8 cellular contexts compared by ENCODE assay signal in genomic region chr1:3623441-3624150, GRCh38. TPM values are rescaled to one million over a fixed set of nuclear protein-coding genes. Genes with fewer than 3 reads are reported as not detected.
DNase-seq lines count a peak whose midpoint lies in the region; ATAC-seq and TF ChIP-seq lines count a peak whose summit lies in the region.

No MANE protein-coding gene starts in this region.

- peak overlapping the region; percentile 86 for H3K9ac ChIP-seq in GM23248

- peaks cover 25% of the 10 kb centered on the region for H3K79me2 ChIP-seq in GM23248 (ENCODE audit: insufficient read depth)

- CTCF ChIA-PET in WTC11 (lab: Charles Lee) = interaction anchor here (0.5 to 4.2 kb wide), 14 partner anchors 9 to 170 kb away, joined by 3 to 37 read pairs (median 4); no protein-coding TSS in a partner anchor

- H3K36me3 ChIP-seq in GM23248 (ENCODE audit: low read depth) (0 out of 2 replicates have a peak, but pooled peaks cover 4% of the 10 kb centered on the region), gastrocnemius medialis (peaks cover 0 to 16% of the 10 kb centered on the region in 2 donors)

- H3K9me3 ChIP-seq in GM23248 (ENCODE audit: low read depth) = no peaks in the 10 kb centered on the region
- no peaks in the 10 kb centered on the region for H3K9me3 ChIP-seq in right cardiac atrium (ENCODE audit: control insufficient read depth, low read length)
- H3K9me3 ChIP-seq in gastrocnemius medialis = no peaks in the 10 kb centered on the region

- H3K4me1 ChIP-seq in GM23248 (ENCODE audit: insufficient read depth) (peaks cover 14% of the 10 kb centered on the region; the same call in 1 of the 2 replicates), right cardiac atrium (ENCODE audit: control insufficient read depth, insufficient read depth, low read length) (peaks cover 5% of the 10 kb centered on the region), gastrocnemius medialis (peaks cover 21 to 23% of the 10 kb centered on the region in 2 donors)

- H3K4me2 ChIP-seq in GM23248 (ENCODE audit: unreplicated experiment) = peak overlapping the region; percentile 81

- peaks cover 18% of the 10 kb centered on the region for H3K4me1 Mint-ChIP-seq in WTC11

- intact Hi-C loops in right cardiac atrium (cut with DNase I) = no loop called here
- intact Hi-C loops in gastrocnemius medialis (cut with DNase I; ENCODE audit: low total_unique reads) = loop anchor here (1.0 to 10.0 kb wide), 3 partner anchors 27 to 281 kb away; partner anchors contain the start of genes ARHGEF16, C1orf174 and WRAP73

- no peaks in the 10 kb centered on the region for H4K20me1 ChIP-seq in GM23248 (ENCODE audit: insufficient read depth)

- no peak for TF ChIP-seq POLR2A in gastrocnemius medialis (IDR thresholded peaks at IDR 0.05)

- no peak for ATAC-seq in WTC11
- ATAC-seq in right cardiac atrium = no peak
- ATAC-seq in gastrocnemius medialis = no peak

- DNase-seq in GM23248 (peak; percentile 41), WTC11 (ENCODE audit: low spot score) (no peak), right cardiac atrium (peak in 2 of 3 donors; percentile 45 to 55), gastrocnemius medialis (no peak), foreskin melanocyte (no peak), NCI-H2081 treated with DMSO at 0.1 percent for 48 hours (lab: John Stamatoyannopoulos, UW) (no peak)
- no peak for DNase-seq in stimulated activated CD4-positive, alpha-beta T cell treated with anti-CD3 and anti-CD28 coated beads, Interleukin-12 subunit alpha, Interleukin-12 subunit beta, amount 100 ng/mL, for 4 hours
- no peak for DNase-seq in activated CD4-positive, CD25-positive, alpha-beta regulatory T cell (lab: John Stamatoyannopoulos, UW)

- POLR2A ChIA-PET in WTC11 (lab: Charles Lee) = no interaction called here

- WGBS in GM23248 (ENCODE audit: low coverage in 1 of 2, low lambda C conversion rate in 2 of 2, missing lambda C conversion rate in 2 of 2), 2 experiments = 18 to 21% methylated on average over 21 of the region's 21 CpGs
- WGBS in right cardiac atrium = 30% methylated on average over 21 of the region's 21 CpGs

- in situ Hi-C loops in GM23248 (cut with MboI) (loop anchor here (10.0 kb wide), 1 partner anchor 139 kb away; no protein-coding TSS in a partner anchor), gastrocnemius medialis (cut with MboI; ENCODE audit: low sequenced_read_pairs in 4 of 4) (loop anchor here (5.0 to 10.0 kb wide), 2 partner anchors 136 to 139 kb away; no protein-coding TSS in a partner anchor)

- H3K4me3 Mint-ChIP-seq in WTC11 = peak overlapping the region; percentile 90

- peak overlapping the region; percentile 97 for H3K4me3 ChIP-seq in GM23248
- peak overlapping the region; percentile 72 for H3K4me3 ChIP-seq in right cardiac atrium (ENCODE audit: low read length)
- peak overlapping the region; percentile 91 to 100 (median 96) for H3K4me3 ChIP-seq in gastrocnemius medialis

- no peaks in the 10 kb centered on the region for H3F3A ChIP-seq in GM23248 (ENCODE audit: insufficient read depth)

- peaks cover 6% of the 10 kb centered on the region for H3K27me3 Mint-ChIP-seq in WTC11 (ENCODE audit: low read depth)

- H3K27ac ChIP-seq in GM23248 = peak overlapping the region; percentile 65
- no peak overlapping the region for H3K27ac ChIP-seq in right cardiac atrium (ENCODE audit: low read length)
- H3K27ac ChIP-seq in gastrocnemius medialis = peak overlapping the region; percentile 40 to 91 (median 83)

- no peaks in the 10 kb centered on the region for H3K9me2 ChIP-seq in GM23248 (ENCODE audit: insufficient read depth)

- no peak for TF ChIP-seq CTCF in WTC11 (IDR thresholded peaks at IDR 0.05)
- TF ChIP-seq CTCF in gastrocnemius medialis (IDR thresholded peaks at IDR 0.05 in 4 of 5, conservative IDR thresholded peaks at IDR 0.05 in 1 of 5) = no peak

- H2AFZ ChIP-seq in GM23248 = peak overlapping the region; percentile 98

- peaks cover 10% of the 10 kb centered on the region for H3K36me3 Mint-ChIP-seq in WTC11

- H3K27me3 ChIP-seq in GM23248 (replicated peaks; ENCODE audit: insufficient read depth) (no peaks in the 10 kb centered on the region), right cardiac atrium (ENCODE audit: control insufficient read depth, insufficient read depth) (no peaks in the 10 kb centered on the region), gastrocnemius medialis (no peaks in the 10 kb centered on the region)

- H3K9me3 Mint-ChIP-seq in WTC11 = no peaks in the 10 kb centered on the region

- peak overlapping the region; percentile 28; the same call in 1 of the 2 replicates for H3K27ac Mint-ChIP-seq in WTC11

TF ChIP-seq in WTC11, 78 proteins besides CTCF, POLR2A, EP300 and RAD21 (continues in another document):
- TF ChIP-seq HMGA2 (CRISPR knock-in tag; IDR thresholded peaks at IDR 0.05) (no peak), SMAD4 (CRISPR knock-in tag; IDR thresholded peaks at IDR 0.05) (no peak), ELF4 (CRISPR knock-in tag; IDR thresholded peaks at IDR 0.05; ENCODE audit: low read depth) (no peak), ZNF671 (CRISPR knock-in tag; IDR thresholded peaks at IDR 0.05) (no peak), ATF2 (CRISPR knock-in tag; IDR thresholded peaks at IDR 0.05; ENCODE audit: borderline replicate concordance, low read depth) (no peak), ZNF281 (CRISPR knock-in tag; IDR thresholded peaks at IDR 0.05) (no peak), CREB1 (CRISPR knock-in tag; IDR thresholded peaks at IDR 0.05) (no peak), IRF1 (CRISPR knock-in tag; IDR thresholded peaks at IDR 0.05) (no peak), IRF2 (CRISPR knock-in tag; IDR thresholded peaks at IDR 0.05; ENCODE audit: borderline replicate concordance, low read depth) (no peak)

RNA-seq across cellular contexts. Expression of gene TPRG1L, which starts 1.2 kb away (rescaled TPM):
- total RNA-seq in GM23248 (2014; rRNA removed; shearing (Covaris generic)) = 27.6 and 30.9 TPM in 2 replicates
- polyA plus RNA-seq in GM23248 (2016; fragmentation: Nextera tagmentation; extraction: Ambion mirVana) = 30.7 and 30.9 TPM in 2 replicates
- 20.9 to 22.3 TPM (median 20.9 TPM) in 3 replicates for total RNA-seq in WTC11 (2021)
- 10 to 100 TPM; 46.3 to 51.4 (median 46.6) TPM for total RNA-seq in right cardiac atrium
- polyA plus RNA-seq in right cardiac atrium = 35.8 TPM
- total RNA-seq in gastrocnemius medialis = 10 to 100 TPM; 25.3 to 38.7 (median 30.0) TPM

RNA-seq across cellular contexts. Expression of gene MEGF6, which starts 12.3 kb away (rescaled TPM):
- total RNA-seq in GM23248 (2014; rRNA removed; shearing (Covaris generic)) = 108 and 129 TPM in 2 replicates
- polyA plus RNA-seq in GM23248 (2016; fragmentation: Nextera tagmentation; extraction: Ambion mirVana) (37.9 and 39.3 TPM in 2 replicates), right cardiac atrium (7.2 TPM)
- total RNA-seq in WTC11 (2021) (24.9 to 32.4 TPM (median 27.2 TPM) in 3 replicates), right cardiac atrium (10 to 100 TPM in 3 of 4 donors, 1 to 10 TPM in 1; 7.0 to 18.7 (median 13.9) TPM), gastrocnemius medialis (1 to 10 TPM; 1.9 to 5.7 (median 4.9) TPM)

RNA-seq across cellular contexts. Expression of gene WRAP73, which starts 26.3 kb away (rescaled TPM):
- total RNA-seq in GM23248 (2014; rRNA removed; shearing (Covaris generic)) = 15.7 and 16.9 TPM in 2 replicates
- 16.3 and 20.2 TPM in 2 replicates for polyA plus RNA-seq in GM23248 (2016; fragmentation: Nextera tagmentation; extraction: Ambion mirVana)
- 33.8 to 39.2 TPM (median 34.7 TPM) in 3 replicates for total RNA-seq in WTC11 (2021)
- total RNA-seq in right cardiac atrium = 10 to 100 TPM in 3 of 4 donors, 1 to 10 TPM in 1; 8.7 to 13.9 (median 12.2) TPM
- polyA plus RNA-seq in right cardiac atrium = 12.9 TPM
- total RNA-seq in gastrocnemius medialis = 10 to 100 TPM; 12.7 to 16.1 (median 14.2) TPM

RNA-seq across cellular contexts. Expression of gene TP73, which starts 28.7 kb away (rescaled TPM):
- total RNA-seq in GM23248 (2014; rRNA removed; shearing (Covaris generic)) = not detected in 2 replicates
- 0.08 TPM in 1 of 2 replicates, not detected in the other for polyA plus RNA-seq in GM23248 (2016; fragmentation: Nextera tagmentation; extraction: Ambion mirVana)
- total RNA-seq in WTC11 (2021) = 5.7 to 6.4 TPM (median 5.8 TPM) in 3 replicates
- total RNA-seq in right cardiac atrium = under 1 TPM in 1 of 4 donors, not detected in 3; 0.18 TPM
- 0.07 TPM for polyA plus RNA-seq in right cardiac atrium
- under 1 TPM in 1 of 4 donors, not detected in 3; 0.07 TPM for total RNA-seq in gastrocnemius medialis

Comparison
In these comparisons a context has a peak if more than half of its experiments do, and no peak if none do; other contexts are left out.
1. DNase-seq: peak in GM23248 (single experiment) and right cardiac atrium (2 of 3); none in WTC11 (single experiment), gastrocnemius medialis (0 of 2), stimulated activated CD4-positive, alpha-beta T cell treated with anti-CD3 and anti-CD28 coated beads, Interleukin-12 subunit alpha, Interleukin-12 subunit beta, amount 100 ng/mL, for 4 hours (single experiment), foreskin melanocyte (single experiment), activated CD4-positive, CD25-positive, alpha-beta regulatory T cell (0 of 4) and NCI-H2081 treated with DMSO at 0.1 percent for 48 hours (single experiment).
2. Peak in every context shown above with its lines, with median percentiles within 50 percentile points of each other: H3K4me3 ChIP-seq.